2 cellular contexts compared by ENCODE assay signal in the genomic region with DNA sequence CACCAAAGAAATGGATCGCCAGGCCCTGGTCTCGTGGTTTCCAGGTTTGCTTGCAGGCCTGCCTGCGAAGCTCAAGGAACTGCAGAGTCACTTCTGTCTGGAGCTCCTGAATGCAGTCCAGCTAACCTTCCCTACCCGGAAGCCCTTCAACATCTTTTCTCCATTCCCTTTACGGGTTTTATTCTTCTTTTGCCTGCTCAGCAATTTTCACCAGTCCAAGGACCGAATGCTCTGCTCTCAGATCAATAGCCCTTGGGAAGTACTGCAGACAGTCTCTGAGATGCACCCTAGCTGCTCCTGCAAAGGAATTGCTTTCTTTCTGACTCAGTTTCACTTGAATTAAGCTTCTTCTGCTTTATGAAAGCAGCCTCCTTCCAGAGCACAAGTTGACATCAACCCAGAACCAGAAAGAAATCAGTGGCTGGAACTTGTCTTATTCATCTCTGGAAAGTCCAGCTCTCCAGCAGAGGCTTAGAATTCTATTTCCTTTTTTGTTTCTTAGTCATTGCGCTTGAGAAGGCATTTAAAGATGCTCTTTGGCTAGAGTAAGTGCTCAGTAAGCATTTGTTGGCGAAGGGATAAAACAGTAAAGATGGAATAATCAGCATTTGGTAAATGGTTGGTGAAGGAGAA.
TF ChIP-seq lines count a peak whose summit lies in the region.

No MANE protein-coding gene starts in this region.

TF ChIP-seq in SK-N-SH, 30 proteins besides CTCF, POLR2A, EP300 and RAD21:
- no peak for TF ChIP-seq TAF1 (IDR thresholded peaks at IDR 0.05; ENCODE audit: borderline replicate concordance, low read depth, low read length)
- TF ChIP-seq, protein P1, sequence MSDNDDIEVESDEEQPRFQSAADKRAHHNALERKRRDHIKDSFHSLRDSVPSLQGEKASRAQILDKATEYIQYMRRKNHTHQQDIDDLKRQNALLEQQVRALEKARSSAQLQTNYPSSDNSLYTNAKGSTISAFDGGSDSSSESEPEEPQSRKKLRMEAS (IDR thresholded peaks at IDR 0.05; ENCODE audit: low read depth): no peak
- TF ChIP-seq RCOR1 (IDR thresholded peaks at IDR 0.05; ENCODE audit: low read length): no peak
- TF ChIP-seq CHD2 (IDR thresholded peaks at IDR 0.05; ENCODE audit: low read length, partially characterized antibody): no peak
- no peak for TF ChIP-seq GATA2 (CRISPR knock-in tag; IDR thresholded peaks at IDR 0.05)
- no peak for TF ChIP-seq TEAD4 (IDR thresholded peaks at IDR 0.05; ENCODE audit: borderline replicate concordance, insufficient read depth)
- TF ChIP-seq SMC3 (IDR thresholded peaks at IDR 0.05; ENCODE audit: low read depth, low read length): no peak
- TF ChIP-seq ELF1 (IDR thresholded peaks at IDR 0.05): no peak
- no peak for TF ChIP-seq SIN3A (IDR thresholded peaks at IDR 0.05; ENCODE audit: borderline replicate concordance, low read depth, low read length)

TF ChIP-seq in SK-N-SH treated with all-trans-retinoic acid at 6 μM for 48 hours, 23 proteins besides CTCF, POLR2A, EP300 and RAD21:
- TF ChIP-seq TOX (CRISPR knock-in tag; IDR thresholded peaks at IDR 0.05; ENCODE audit: borderline replicate concordance): no peak
- no peak for TF ChIP-seq TCF4 (CRISPR knock-in tag; IDR thresholded peaks at IDR 0.05; ENCODE audit: borderline replicate concordance)
- no peak for TF ChIP-seq ISL1 (CRISPR knock-in tag; IDR thresholded peaks at IDR 0.05)
- no peak for TF ChIP-seq ZFP3 (CRISPR knock-in tag; IDR thresholded peaks at IDR 0.05)
- no peak for TF ChIP-seq ZC3H10 (CRISPR knock-in tag; IDR thresholded peaks at IDR 0.05)
- no peak for TF ChIP-seq PPARA (CRISPR knock-in tag; IDR thresholded peaks at IDR 0.05; ENCODE audit: borderline replicate concordance)
